ENCODE assay signal across 2 cellular contexts in the genomic region with DNA sequence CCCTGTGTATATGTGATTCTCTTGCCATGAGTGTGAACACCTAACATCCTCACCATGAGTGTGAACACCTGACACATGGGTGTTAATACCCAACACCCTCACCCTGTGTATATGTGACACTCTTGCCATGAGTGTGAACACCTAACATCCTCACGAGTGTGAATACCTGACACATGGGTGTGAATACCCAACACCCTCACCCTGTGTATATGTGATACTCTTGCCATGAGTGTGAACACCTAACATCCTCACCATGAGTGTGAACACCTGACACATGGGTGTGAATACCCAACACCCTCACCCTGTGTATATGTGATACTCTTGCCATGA. TPM values are rescaled to one million over a fixed set of nuclear protein-coding genes. Genes with fewer than 3 reads are reported as not detected.
"Had no signal": no experiment of that assay in that cellular context is flagged by ENCODE, and none has a peak within 500 bp of the region (broad histone marks: within the 10 kb centered on the region; RNA-seq: fewer than 3 reads in every experiment).

No MANE protein-coding gene starts in this region.

RNA-seq across cellular contexts. Expression of a gene that starts 28.1 kb away (rescaled TPM):
- total RNA-seq: H4, HFFc6 had no signal
